Comparison of ENCODE assay signal across 23 cellular contexts in genomic region chr21:34906401-34906800, GRCh38.
"Had no signal": no experiment of that assay in that cellular context is flagged by ENCODE, and none has a peak within 500 bp of the region (broad histone marks: within the 10 kb centered on the region; RNA-seq: fewer than 3 reads in every experiment).

No MANE protein-coding gene starts in this region.

- H3K36me3 ChIP-seq: colonic mucosa, esophagus muscularis mucosa, gastrocnemius medialis, lower lobe of right lung, pancreas, right atrium auricular region, tibial nerve had no signal

- H3K27me3 ChIP-seq: colonic mucosa, gastrocnemius medialis, right atrium auricular region, tibial nerve had no signal

- H3K27ac ChIP-seq: colonic mucosa, dorsolateral prefrontal cortex, esophagus muscularis mucosa, gastrocnemius medialis, lower lobe of right lung, pancreas, psoas muscle, right atrium auricular region, tibial nerve, VCaP had no signal

- H3K9me3 Mint-ChIP-seq: activated CD4-positive, alpha-beta memory T cell treated with anti-CD3 and anti-CD28 coated beads, Interleukin-2, amount 10 ng/mL, durations not matched to agents 7 days and 5 days; activated CD4-positive, alpha-beta T cell treated with anti-CD3 and anti-CD28 coated beads, Interleukin-2, amount 10 ng/mL, durations not matched to agents 24 days and 14 days; activated naive CD4-positive, alpha-beta T cell treated with anti-CD3 and anti-CD28 coated beads, Interleukin-2, amount 10 ng/mL, durations not matched to agents 7 days and 5 days; activated T-cell treated with anti-CD3 and anti-CD28 coated beads, Interleukin-2, amount 50 U/mL, for 72 hours; effector memory CD8-positive, alpha-beta T cell; nephron; stimulated activated naive CD8-positive, alpha-beta T cell treated with anti-CD3 and anti-CD28 coated beads, Interleukin-15, Interleukin-2, amounts not matched to agents 100 ng/mL and 50 ng/mL, for 24 hours; T-helper 2 cell treated with Interferon-gamma antibody and Interleukin-4, amounts not matched to agents 5 μg/mL and 100 μg/mL, for 36 hours had no signal

- DNase-seq: activated CD4-positive, alpha-beta memory T cell treated with anti-CD3 and anti-CD28 coated beads, Interleukin-2, amount 10 ng/mL, durations not matched to agents 7 days and 5 days; activated CD4-positive, alpha-beta T cell treated with anti-CD3 and anti-CD28 coated beads, Interleukin-2, amount 10 ng/mL, durations not matched to agents 24 days and 14 days; activated effector memory CD4-positive, alpha-beta T cell treated with anti-CD3 and anti-CD28 coated beads, Interleukin-2, amount 50 U/mL, for 16 hours; activated naive CD4-positive, alpha-beta T cell treated with anti-CD3 and anti-CD28 coated beads, Interleukin-2, amount 10 ng/mL, durations not matched to agents 7 days and 5 days; activated T-cell treated with anti-CD3 and anti-CD28 coated beads, Interleukin-2, amount 50 U/mL, for 72 hours; amygdala; colonic mucosa; dorsolateral prefrontal cortex; effector memory CD8-positive, alpha-beta T cell; gastrocnemius medialis; left colon; lower lobe of right lung; pancreas; psoas muscle; stimulated activated CD4-positive, alpha-beta T cell treated with anti-CD3 and anti-CD28 coated beads, Interleukin-4, amount 100 ng/mL, for 4 hours had no signal

- H3K27me3 Mint-ChIP-seq: activated CD4-positive, alpha-beta memory T cell treated with anti-CD3 and anti-CD28 coated beads, Interleukin-2, amount 10 ng/mL, durations not matched to agents 7 days and 5 days; activated CD4-positive, alpha-beta T cell treated with anti-CD3 and anti-CD28 coated beads, Interleukin-2, amount 10 ng/mL, durations not matched to agents 24 days and 14 days; activated naive CD4-positive, alpha-beta T cell treated with anti-CD3 and anti-CD28 coated beads, Interleukin-2, amount 10 ng/mL, durations not matched to agents 7 days and 5 days; effector memory CD8-positive, alpha-beta T cell; stimulated activated naive CD8-positive, alpha-beta T cell treated with anti-CD3 and anti-CD28 coated beads, Interleukin-15, Interleukin-2, amounts not matched to agents 100 ng/mL and 50 ng/mL, for 24 hours had no signal

- ATAC-seq: activated CD4-positive, CD25-positive, alpha-beta regulatory T cell treated with anti-CD3 and anti-CD28 coated beads, Interleukin-2, amount 50 U/mL, for 24 hours; activated T-cell treated with anti-CD3 and anti-CD28 coated beads, Interleukin-2, amount 50 U/mL, for 72 hours; effector memory CD8-positive, alpha-beta T cell; gastrocnemius medialis; left colon; lower lobe of right lung; pancreas; psoas muscle had no signal

- H3K4me3 Mint-ChIP-seq: activated CD4-positive, alpha-beta memory T cell treated with anti-CD3 and anti-CD28 coated beads, Interleukin-2, amount 10 ng/mL, durations not matched to agents 7 days and 5 days; activated CD4-positive, alpha-beta T cell treated with anti-CD3 and anti-CD28 coated beads, Interleukin-2, amount 10 ng/mL, durations not matched to agents 24 days and 14 days; activated naive CD4-positive, alpha-beta T cell treated with anti-CD3 and anti-CD28 coated beads, Interleukin-2, amount 10 ng/mL, durations not matched to agents 7 days and 5 days; effector memory CD8-positive, alpha-beta T cell; nephron; stimulated activated naive CD8-positive, alpha-beta T cell treated with anti-CD3 and anti-CD28 coated beads, Interleukin-15, Interleukin-2, amounts not matched to agents 100 ng/mL and 50 ng/mL, for 24 hours; T-helper 2 cell treated with Interferon-gamma antibody and Interleukin-4, amounts not matched to agents 5 μg/mL and 100 μg/mL, for 36 hours had no signal

- H3K4me1 ChIP-seq: colonic mucosa, gastrocnemius medialis, psoas muscle had no signal

- H3K9me3 ChIP-seq: colonic mucosa, esophagus muscularis mucosa, gastrocnemius medialis, lower lobe of right lung, pancreas, psoas muscle, right atrium auricular region, tibial nerve had no signal

- H3K27ac Mint-ChIP-seq: activated CD4-positive, alpha-beta memory T cell treated with anti-CD3 and anti-CD28 coated beads, Interleukin-2, amount 10 ng/mL, durations not matched to agents 7 days and 5 days; activated CD4-positive, alpha-beta T cell treated with anti-CD3 and anti-CD28 coated beads, Interleukin-2, amount 10 ng/mL, durations not matched to agents 24 days and 14 days; activated naive CD4-positive, alpha-beta T cell treated with anti-CD3 and anti-CD28 coated beads, Interleukin-2, amount 10 ng/mL, durations not matched to agents 7 days and 5 days; activated T-cell treated with anti-CD3 and anti-CD28 coated beads, Interleukin-2, amount 50 U/mL, for 72 hours; effector memory CD8-positive, alpha-beta T cell; nephron; T-helper 2 cell treated with Interferon-gamma antibody and Interleukin-4, amounts not matched to agents 5 μg/mL and 100 μg/mL, for 36 hours had no signal

- H3K4me3 ChIP-seq: colonic mucosa, dorsolateral prefrontal cortex, esophagus muscularis mucosa, gastrocnemius medialis, lower lobe of right lung, pancreas, psoas muscle, right atrium auricular region, tibial nerve had no signal
